ENCODE assay signal across 1 cellular context in the genomic region with DNA sequence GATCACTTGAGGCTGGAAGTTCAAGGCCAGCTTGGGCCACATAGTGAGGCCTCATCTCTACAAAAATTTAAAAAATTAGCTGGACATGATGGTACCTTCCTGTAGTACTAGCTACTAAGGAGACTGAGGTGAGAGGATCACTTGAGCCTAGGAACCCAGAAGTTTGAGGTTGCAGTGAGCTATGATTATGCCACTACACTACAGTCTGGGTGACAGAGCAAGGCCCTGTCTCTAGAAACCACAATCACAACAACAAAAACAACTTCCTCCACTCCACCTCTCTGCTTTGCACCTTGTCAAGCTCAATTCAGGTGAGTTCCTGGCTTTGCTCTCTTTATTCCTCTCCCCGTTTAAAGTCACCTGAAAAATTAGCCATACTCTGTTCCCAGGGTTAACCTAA.
TF ChIP-seq lines count a peak whose summit lies in the region.

No MANE protein-coding gene starts in this region.

TF ChIP-seq in HepG2, 621 proteins besides CTCF, POLR2A, EP300 and RAD21 (continued from another document):
- TF ChIP-seq, protein P1, sequence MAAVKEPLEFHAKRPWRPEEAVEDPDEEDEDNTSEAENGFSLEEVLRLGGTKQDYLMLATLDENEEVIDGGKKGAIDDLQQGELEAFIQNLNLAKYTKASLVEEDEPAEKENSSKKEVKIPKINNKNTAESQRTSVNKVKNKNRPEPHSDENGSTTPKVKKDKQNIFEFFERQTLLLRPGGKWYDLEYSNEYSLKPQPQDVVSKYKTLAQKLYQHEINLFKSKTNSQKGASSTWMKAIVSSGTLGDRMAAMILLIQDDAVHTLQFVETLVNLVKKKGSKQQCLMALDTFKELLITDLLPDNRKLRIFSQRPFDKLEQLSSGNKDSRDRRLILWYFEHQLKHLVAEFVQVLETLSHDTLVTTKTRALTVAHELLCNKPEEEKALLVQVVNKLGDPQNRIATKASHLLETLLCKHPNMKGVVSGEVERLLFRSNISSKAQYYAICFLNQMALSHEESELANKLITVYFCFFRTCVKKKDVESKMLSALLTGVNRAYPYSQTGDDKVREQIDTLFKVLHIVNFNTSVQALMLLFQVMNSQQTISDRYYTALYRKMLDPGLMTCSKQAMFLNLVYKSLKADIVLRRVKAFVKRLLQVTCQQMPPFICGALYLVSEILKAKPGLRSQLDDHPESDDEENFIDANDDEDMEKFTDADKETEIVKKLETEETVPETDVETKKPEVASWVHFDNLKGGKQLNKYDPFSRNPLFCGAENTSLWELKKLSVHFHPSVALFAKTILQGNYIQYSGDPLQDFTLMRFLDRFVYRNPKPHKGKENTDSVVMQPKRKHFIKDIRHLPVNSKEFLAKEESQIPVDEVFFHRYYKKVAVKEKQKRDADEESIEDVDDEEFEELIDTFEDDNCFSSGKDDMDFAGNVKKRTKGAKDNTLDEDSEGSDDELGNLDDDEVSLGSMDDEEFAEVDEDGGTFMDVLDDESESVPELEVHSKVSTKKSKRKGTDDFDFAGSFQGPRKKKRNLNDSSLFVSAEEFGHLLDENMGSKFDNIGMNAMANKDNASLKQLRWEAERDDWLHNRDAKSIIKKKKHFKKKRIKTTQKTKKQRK (IDR thresholded peaks at IDR 0.05; ENCODE audit: low read length), result no peak
- no peak for TF ChIP-seq ZNF703 (CRISPR knock-in tag; IDR thresholded peaks at IDR 0.05; ENCODE audit: borderline replicate concordance)
- no peak for TF ChIP-seq ZNF10 (CRISPR knock-in tag; IDR thresholded peaks at IDR 0.05; ENCODE audit: borderline replicate concordance, low read depth)
- TF ChIP-seq ZNF550 (CRISPR knock-in tag; IDR thresholded peaks at IDR 0.05; ENCODE audit: borderline replicate concordance), result no peak
- no peak for TF ChIP-seq ZNF333 (CRISPR knock-in tag; IDR thresholded peaks at IDR 0.05; ENCODE audit: borderline replicate concordance)
- no peak for TF ChIP-seq NCOA2 (CRISPR knock-in tag; IDR thresholded peaks at IDR 0.05)
- no peak for TF ChIP-seq ZMAT3 (CRISPR knock-in tag; conservative IDR thresholded peaks at IDR 0.05)
- no peak for TF ChIP-seq GMEB2 (CRISPR knock-in tag; IDR thresholded peaks at IDR 0.05; ENCODE audit: low read depth)
- TF ChIP-seq SP140L (CRISPR knock-in tag; IDR thresholded peaks at IDR 0.05; ENCODE audit: borderline replicate concordance), result no peak
- no peak for TF ChIP-seq ARHGAP35 (CRISPR knock-in tag; IDR thresholded peaks at IDR 0.05; ENCODE audit: borderline replicate concordance)
- no peak for TF ChIP-seq ZBTB39 (CRISPR knock-in tag; IDR thresholded peaks at IDR 0.05)
- TF ChIP-seq, protein P2, sequence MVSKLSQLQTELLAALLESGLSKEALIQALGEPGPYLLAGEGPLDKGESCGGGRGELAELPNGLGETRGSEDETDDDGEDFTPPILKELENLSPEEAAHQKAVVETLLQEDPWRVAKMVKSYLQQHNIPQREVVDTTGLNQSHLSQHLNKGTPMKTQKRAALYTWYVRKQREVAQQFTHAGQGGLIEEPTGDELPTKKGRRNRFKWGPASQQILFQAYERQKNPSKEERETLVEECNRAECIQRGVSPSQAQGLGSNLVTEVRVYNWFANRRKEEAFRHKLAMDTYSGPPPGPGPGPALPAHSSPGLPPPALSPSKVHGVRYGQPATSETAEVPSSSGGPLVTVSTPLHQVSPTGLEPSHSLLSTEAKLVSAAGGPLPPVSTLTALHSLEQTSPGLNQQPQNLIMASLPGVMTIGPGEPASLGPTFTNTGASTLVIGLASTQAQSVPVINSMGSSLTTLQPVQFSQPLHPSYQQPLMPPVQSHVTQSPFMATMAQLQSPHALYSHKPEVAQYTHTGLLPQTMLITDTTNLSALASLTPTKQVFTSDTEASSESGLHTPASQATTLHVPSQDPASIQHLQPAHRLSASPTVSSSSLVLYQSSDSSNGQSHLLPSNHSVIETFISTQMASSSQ (IDR thresholded peaks at IDR 0.05; ENCODE audit: low read depth), result no peak
- TF ChIP-seq, protein P2 (CRISPR knock-in tag; IDR thresholded peaks at IDR 0.05; ENCODE audit: borderline replicate concordance), result no peak
- TF ChIP-seq ZNF121 (CRISPR knock-in tag; IDR thresholded peaks at IDR 0.05), result no peak
- TF ChIP-seq MTERF4 (CRISPR knock-in tag; IDR thresholded peaks at IDR 0.05), result no peak
- TF ChIP-seq MTF2 (CRISPR knock-in tag; IDR thresholded peaks at IDR 0.05; ENCODE audit: borderline replicate concordance), result no peak
- no peak for TF ChIP-seq SOX6 (IDR thresholded peaks at IDR 0.05)
- TF ChIP-seq SOX6 (CRISPR knock-in tag; IDR thresholded peaks at IDR 0.05), result no peak
